In genomic region chr6:34248198-34248726, GRCh38 we compare ENCODE assay signal across 8 cellular contexts. TPM values are rescaled to one million over a fixed set of nuclear protein-coding genes. Genes with fewer than 3 reads are reported as not detected.
A peak's percentile ranks its signal among the peaks of the same experiment; 100 is the strongest.
DNase-seq lines count a peak whose midpoint lies in the region; ATAC-seq and TF ChIP-seq lines count a peak whose summit lies in the region.

No MANE protein-coding gene starts in this region.

- no peaks in the 10 kb centered on the region for H3K27me3 Mint-ChIP-seq in T-helper 1 cell treated with Interleukin-12 subunit alpha and Interleukin-12 subunit beta and Interleukin-4 antibody, amounts not matched to agents 30 μg/mL and 1 μg/mL, for 36 hours (ENCODE audit: low read depth)
- no peaks in the 10 kb centered on the region for H3K27me3 Mint-ChIP-seq in chondrocyte (ENCODE audit: low read depth)

- H3K27ac Mint-ChIP-seq in T-helper 1 cell treated with Interleukin-12 subunit alpha and Interleukin-12 subunit beta and Interleukin-4 antibody, amounts not matched to agents 30 μg/mL and 1 μg/mL, for 36 hours: peak overlapping the region; percentile 98
- peak overlapping the region; percentile 90 for H3K27ac Mint-ChIP-seq in chondrocyte (ENCODE audit: unreplicated experiment)

- DNase-seq in AG08395 (ENCODE audit: low spot score) (peak; percentile 52), chondrocyte (ENCODE audit: low spot score) (no peak), left kidney (ENCODE audit: low read depth, low spot score) (peak; percentile 57), GF-D8 (lab: John Stamatoyannopoulos, UW) (no peak)
- peak; percentile 29 for DNase-seq in stimulated activated naive CD4-positive, alpha-beta T cell treated with Interleukin-2 at 50 U/mL for 16 hours (lab: John Stamatoyannopoulos, UW)

- no peak for TF ChIP-seq CTCF in chondrocyte (IDR thresholded peaks at IDR 0.05)

- H3K9me3 Mint-ChIP-seq in T-helper 1 cell treated with Interleukin-12 subunit alpha and Interleukin-12 subunit beta and Interleukin-4 antibody, amounts not matched to agents 30 μg/mL and 1 μg/mL, for 36 hours: no peaks in the 10 kb centered on the region
- no peaks in the 10 kb centered on the region for H3K9me3 Mint-ChIP-seq in chondrocyte (ENCODE audit: low read depth)

- H3K36me3 Mint-ChIP-seq in T-helper 1 cell treated with Interleukin-12 subunit alpha and Interleukin-12 subunit beta and Interleukin-4 antibody, amounts not matched to agents 30 μg/mL and 1 μg/mL, for 36 hours (ENCODE audit: low read depth): peaks cover 5% of the 10 kb centered on the region
- no peaks in the 10 kb centered on the region for H3K36me3 Mint-ChIP-seq in chondrocyte (ENCODE audit: low read depth)

- H3K4me1 Mint-ChIP-seq in T-helper 1 cell treated with Interleukin-12 subunit alpha and Interleukin-12 subunit beta and Interleukin-4 antibody, amounts not matched to agents 30 μg/mL and 1 μg/mL, for 36 hours (ENCODE audit: low read depth): peaks cover 30% of the 10 kb centered on the region
- H3K4me1 Mint-ChIP-seq in chondrocyte (ENCODE audit: low read depth): peaks cover 46% of the 10 kb centered on the region

- peak; percentile 17 for ATAC-seq in GM18517 (IDR thresholded peaks at IDR 0.05; ENCODE audit: unreplicated experiment)
- ATAC-seq in HG03097 (IDR thresholded peaks at IDR 0.05; ENCODE audit: low FRiP score, unreplicated experiment): peak; percentile 18

- peak overlapping the region; percentile 96 for H3K4me3 Mint-ChIP-seq in T-helper 1 cell treated with Interleukin-12 subunit alpha and Interleukin-12 subunit beta and Interleukin-4 antibody, amounts not matched to agents 30 μg/mL and 1 μg/mL, for 36 hours
- peak overlapping the region; percentile 90 for H3K4me3 Mint-ChIP-seq in chondrocyte (ENCODE audit: unreplicated experiment)

RNA-seq across cellular contexts. Expression of gene SMIM29, which starts 0.5 kb away (rescaled TPM):
- 15.5 to 19.0 TPM (median 18.0 TPM) in 3 replicates for total RNA-seq in chondrocyte

RNA-seq across cellular contexts. Expression of gene HMGA1, which starts 11.6 kb away (rescaled TPM):
- 33.4 to 55.2 TPM (median 37.8 TPM) in 3 replicates for total RNA-seq in chondrocyte

Comparison
In these comparisons a context has a peak if more than half of its experiments do, and no peak if none do; other contexts are left out.
1. DNase-seq: peak in AG08395 (single experiment), left kidney (single experiment) and stimulated activated naive CD4-positive, alpha-beta T cell treated with Interleukin-2 at 50 U/mL for 16 hours (single experiment); none in chondrocyte (single experiment) and GF-D8 (single experiment).